Comparison of ENCODE assay signal across 16 cellular contexts in genomic region chr1:16397095-16397494, GRCh38. TPM values are rescaled to one million over a fixed set of nuclear protein-coding genes. Genes with fewer than 3 reads are reported as not detected.
A peak's percentile ranks its signal among the peaks of the same experiment; 100 is the strongest.
DNase-seq lines count a peak whose midpoint lies in the region; ATAC-seq and TF ChIP-seq lines count a peak whose summit lies in the region.
"Had no signal": no experiment of that assay in that cellular context is flagged by ENCODE, and none has a peak within 500 bp of the region (broad histone marks: within the 10 kb centered on the region; RNA-seq: fewer than 3 reads in every experiment).

No MANE protein-coding gene starts in this region.

- TF ChIP-seq CTCF in NB4 (IDR thresholded peaks at IDR 0.05; ENCODE audit: low read depth, low read length) (no peak), progenitor cell of endocrine pancreas (IDR thresholded peaks at IDR 0.05; ENCODE audit: unreplicated experiment) (no peak)

- no peak for ATAC-seq in stimulated activated memory B cell treated with anti-CD40 and anti-IgM and Interleukin-4, amounts not matched to agents 10 μg/mL and 1 μg/mL and 100 μg/mL, for 72 hours
- ATAC-seq in GM21619 (IDR thresholded peaks at IDR 0.05; ENCODE audit: unreplicated experiment), result no peak
- ATAC-seq: activated T-cell treated with anti-CD3 and anti-CD28 coated beads, Interleukin-2, amount 50 U/mL, for 4 hours had no signal

- H3K27me3 Mint-ChIP-seq in activated T-cell treated with anti-CD3 and anti-CD28 coated beads, Interleukin-2, amount 50 U/mL, for 24 hours, result no peaks in the 10 kb centered on the region
- H3K27me3 Mint-ChIP-seq in stimulated activated memory B cell treated with anti-CD40 and anti-IgM and Interleukin-4, amounts not matched to agents 10 μg/mL and 1 μg/mL and 100 μg/mL, for 72 hours, result no peaks in the 10 kb centered on the region
- H3K27me3 Mint-ChIP-seq in progenitor cell of endocrine pancreas, result no peaks in the 10 kb centered on the region

- no peaks in the 10 kb centered on the region for H3K9me3 Mint-ChIP-seq in activated T-cell treated with anti-CD3 and anti-CD28 coated beads, Interleukin-2, amount 50 U/mL, for 24 hours
- H3K9me3 Mint-ChIP-seq in stimulated activated memory B cell treated with anti-CD40 and anti-IgM and Interleukin-4, amounts not matched to agents 10 μg/mL and 1 μg/mL and 100 μg/mL, for 72 hours, result no peaks in the 10 kb centered on the region
- H3K9me3 Mint-ChIP-seq in progenitor cell of endocrine pancreas (ENCODE audit: low read depth), result no peaks in the 10 kb centered on the region
- H3K9me3 Mint-ChIP-seq: activated T-cell treated with anti-CD3 and anti-CD28 coated beads, Interleukin-2, amount 50 U/mL, for 4 hours had no signal

- no peak for DNase-seq in activated T-cell treated with anti-CD3 and anti-CD28 coated beads, Interleukin-2, amount 50 U/mL, for 24 hours
- no peak for DNase-seq in activated T-cell treated with anti-CD3 and anti-CD28 coated beads, Interleukin-2, amount 50 U/mL, for 48 hours
- DNase-seq in NB4 (ENCODE audit: low read depth) (peak; percentile 23), caudate nucleus (lab: John Stamatoyannopoulos, UW) (peak in 2 of 61 donors; percentile 15 to 42), progenitor cell of endocrine pancreas (ENCODE audit: low spot score, unreplicated experiment) (no peak), ACHN (no peak)
- DNase-seq: activated T-cell treated with anti-CD3 and anti-CD28 coated beads, Interleukin-2, amount 50 U/mL, for 4 hours; midbrain; MM.1S; NCI-H2107; stimulated activated CD4-positive, alpha-beta T cell treated with anti-CD3 and anti-CD28 coated beads, Interleukin-4, amount 100 ng/mL, for 24 hours; trophoblast cell had no signal

- peak overlapping the region; percentile 84 for H3K27ac Mint-ChIP-seq in activated T-cell treated with anti-CD3 and anti-CD28 coated beads, Interleukin-2, amount 50 U/mL, for 24 hours
- H3K27ac Mint-ChIP-seq in stimulated activated memory B cell treated with anti-CD40 and anti-IgM and Interleukin-4, amounts not matched to agents 10 μg/mL and 1 μg/mL and 100 μg/mL, for 72 hours, result peak overlapping the region; percentile 61
- H3K27ac Mint-ChIP-seq in progenitor cell of endocrine pancreas, result no peak overlapping the region

- peaks cover 79% of the 10 kb centered on the region for H3K36me3 Mint-ChIP-seq in activated T-cell treated with anti-CD3 and anti-CD28 coated beads, Interleukin-2, amount 50 U/mL, for 24 hours (ENCODE audit: low read depth)
- H3K36me3 Mint-ChIP-seq in stimulated activated memory B cell treated with anti-CD40 and anti-IgM and Interleukin-4, amounts not matched to agents 10 μg/mL and 1 μg/mL and 100 μg/mL, for 72 hours, result peaks cover 64% of the 10 kb centered on the region
- H3K36me3 Mint-ChIP-seq in progenitor cell of endocrine pancreas (ENCODE audit: insufficient read depth), result peaks cover 9% of the 10 kb centered on the region

- peak overlapping the region; percentile 60 for H3K27ac ChIP-seq in caudate nucleus (ENCODE audit: low read depth, low read length)
- H3K27ac ChIP-seq: esophagus muscularis mucosa, sigmoid colon had no signal

- TF ChIP-seq POLR2A in NB4 (IDR thresholded peaks at IDR 0.05; ENCODE audit: extremely low read depth, insufficient read length), result no peak

- no peak overlapping the region for H3K4me3 ChIP-seq in NB4 (ENCODE audit: low read depth, low read length)
- H3K4me3 ChIP-seq: esophagus muscularis mucosa, sigmoid colon had no signal

- no peak overlapping the region for H3K4me3 Mint-ChIP-seq in activated T-cell treated with anti-CD3 and anti-CD28 coated beads, Interleukin-2, amount 50 U/mL, for 24 hours
- no peak overlapping the region for H3K4me3 Mint-ChIP-seq in stimulated activated memory B cell treated with anti-CD40 and anti-IgM and Interleukin-4, amounts not matched to agents 10 μg/mL and 1 μg/mL and 100 μg/mL, for 72 hours
- no peak overlapping the region for H3K4me3 Mint-ChIP-seq in progenitor cell of endocrine pancreas (ENCODE audit: low read depth)
- H3K4me3 Mint-ChIP-seq: activated T-cell treated with anti-CD3 and anti-CD28 coated beads, Interleukin-2, amount 50 U/mL, for 4 hours had no signal

- in situ Hi-C loops in ACHN (cut with HindIII; ENCODE audit: low pct_ligation_motif_present, low pct_unique_long_range_greater_than_20kb, low sequenced_read_pairs), result no loop called here

- H3K4me1 Mint-ChIP-seq in activated T-cell treated with anti-CD3 and anti-CD28 coated beads, Interleukin-2, amount 50 U/mL, for 24 hours (ENCODE audit: low read depth), result peaks cover 24% of the 10 kb centered on the region
- H3K4me1 Mint-ChIP-seq in stimulated activated memory B cell treated with anti-CD40 and anti-IgM and Interleukin-4, amounts not matched to agents 10 μg/mL and 1 μg/mL and 100 μg/mL, for 72 hours, result peaks cover 38% of the 10 kb centered on the region
- peaks cover 4% of the 10 kb centered on the region for H3K4me1 Mint-ChIP-seq in progenitor cell of endocrine pancreas (ENCODE audit: low read depth)

RNA-seq across cellular contexts. Expression of gene SZRD1, which starts 30.1 kb away (rescaled TPM):
- total RNA-seq in progenitor cell of endocrine pancreas, result 109 and 119 TPM in 2 replicates

RNA-seq across cellular contexts. Expression of gene SPATA21, which starts 40.1 kb away (rescaled TPM):
- total RNA-seq in progenitor cell of endocrine pancreas, result not detected in 2 replicates
- total RNA-seq: activated T-cell treated with anti-CD3 and anti-CD28 coated beads, Interleukin-2, amount 50 U/mL, for 4 hours; esophagus muscularis mucosa; sigmoid colon had no signal

RNA-seq across cellular contexts. Expression of gene NECAP2, which starts 43.4 kb away (rescaled TPM):
- total RNA-seq in progenitor cell of endocrine pancreas, result 43.2 and 44.8 TPM in 2 replicates

RNA-seq across cellular contexts. Expression of gene FBXO42, which starts 44.8 kb away (rescaled TPM):
- total RNA-seq in progenitor cell of endocrine pancreas, result 26.8 and 30.5 TPM in 2 replicates
